8 cellular contexts compared by ENCODE assay signal in genomic region chr12:123231931-123232330, GRCh38. TPM values are rescaled to one million over a fixed set of nuclear protein-coding genes. Genes with fewer than 3 reads are reported as not detected.
DNase-seq lines count a peak whose midpoint lies in the region; ATAC-seq, FAIRE-seq and TF ChIP-seq lines count a peak whose summit lies in the region.

No MANE protein-coding gene starts in this region.

- H3K4me1 ChIP-seq in BLaER1 treated with 17β-estradiol and CSF1 and Interleukin-3, amounts not matched to agents 10 nM and 100 nM: peaks cover 70 to 81% (median 78%) of the 10 kb centered on the region in 10 experiments
- H3K4me1 ChIP-seq in HUES6 (ENCODE audit: control insufficient read depth, insufficient read depth, low read length) (peaks cover 2% of the 10 kb centered on the region; the same call in 1 of the 2 replicates), muscle layer of duodenum (ENCODE audit: control insufficient read depth in 1 of 2, insufficient read depth in 2 of 2, low read length in 2 of 2) (peaks cover 3 to 18% of the 10 kb centered on the region in 2 donors)

- DNase-seq in bronchial epithelial cell (ENCODE audit: low read depth) (no peak), hypothalamus (lab: John Stamatoyannopoulos, UW) (no peak), HEK293T (ENCODE audit: extremely low spot score) (no peak)

- POLR2A ChIA-PET in HEK293T (lab: Yijun Ruan, JAX): interaction anchor here (0.9 to 3.9 kb wide), 29 partner anchors 9 to 398 kb away, joined by 3 to 55 read pairs (median 6); partner anchors contain the start of genes PITPNM2 and SBNO1

- H3K9ac ChIP-seq in BLaER1 treated with 17β-estradiol and CSF1 and Interleukin-3, amounts not matched to agents 10 nM and 100 nM: peak overlapping the region; percentile 77 to 91 (median 90); a peak in 21 of 22 replicates
- H3K9ac ChIP-seq in HUES6 (ENCODE audit: low read length): peak overlapping the region; percentile 92

- H3K27ac ChIP-seq in BLaER1 treated with 17β-estradiol and CSF1 and Interleukin-3, amounts not matched to agents 10 nM and 100 nM: peak overlapping the region; percentile 48 to 90 (median 88); a peak in 18 of 22 replicates
- H3K27ac ChIP-seq in HUES6 (ENCODE audit: low read depth, low read length): no peak overlapping the region; the same call in 1 of the 2 replicates
- peak overlapping the region; percentile 92 for H3K27ac ChIP-seq in muscle layer of duodenum (ENCODE audit: low read length)

- ATAC-seq in HG03521 (IDR thresholded peaks at IDR 0.05; ENCODE audit: unreplicated experiment) (no peak), GM19452 (IDR thresholded peaks at IDR 0.05; ENCODE audit: unreplicated experiment) (no peak)

- peak overlapping the region; percentile 79 to 97 (median 86) for H3K4me3 ChIP-seq in BLaER1 treated with 17β-estradiol and CSF1 and Interleukin-3, amounts not matched to agents 10 nM and 100 nM
- H3K4me3 ChIP-seq in HUES6 (ENCODE audit: low read depth, low read length) (peak overlapping the region; percentile 92), bronchial epithelial cell (ENCODE audit: low read depth, low read length) (peak overlapping the region; percentile 72), muscle layer of duodenum (ENCODE audit: low read depth in 1 of 2, low read length in 2 of 2) (peak overlapping the region; percentile 79 to 98)

- peak overlapping the region; percentile 87 to 98 (median 94) for H3K4me2 ChIP-seq in BLaER1 treated with 17β-estradiol and CSF1 and Interleukin-3, amounts not matched to agents 10 nM and 100 nM

- H3K9me3 ChIP-seq in BLaER1 treated with 17β-estradiol and CSF1 and Interleukin-3, amounts not matched to agents 10 nM and 100 nM (replicated peaks in 1 of 11): no peaks in the 10 kb centered on the region
- no peaks in the 10 kb centered on the region for H3K9me3 ChIP-seq in HUES6 (ENCODE audit: control insufficient read depth, insufficient read depth, low read depth, low read length)
- no peaks in the 10 kb centered on the region for H3K9me3 ChIP-seq in muscle layer of duodenum (ENCODE audit: control insufficient read depth in 1 of 2, low read length in 2 of 2)

- TF ChIP-seq CTCF in bronchial epithelial cell (IDR thresholded peaks at IDR 0.05; ENCODE audit: insufficient read depth, low read length, severe bottlenecking): no peak

- H3K27me3 ChIP-seq in BLaER1 treated with 17β-estradiol and CSF1 and Interleukin-3, amounts not matched to agents 10 nM and 100 nM: no peaks in the 10 kb centered on the region
- H3K27me3 ChIP-seq in HUES6 (ENCODE audit: control insufficient read depth, insufficient read depth, low read length) (no peaks in the 10 kb centered on the region), bronchial epithelial cell (ENCODE audit: control insufficient read depth, insufficient read depth, low read length) (no peaks in the 10 kb centered on the region), muscle layer of duodenum (ENCODE audit: low read depth, low read length) (no peaks in the 10 kb centered on the region)

- CTCF ChIA-PET in HEK293T (lab: Yijun Ruan, JAX): interaction anchor here (0.6 to 2.1 kb wide), 4 partner anchors 15 to 350 kb away, joined by 3 to 9 read pairs (median 3); no protein-coding TSS in a partner anchor

- FAIRE-seq in bronchial epithelial cell (lab: Jason Lieb, UNC): no peak

- peaks cover 0 to 16% (median 7%) of the 10 kb centered on the region in 11 experiments; a peak in 15 of 22 replicates for H4K20me1 ChIP-seq in BLaER1 treated with 17β-estradiol and CSF1 and Interleukin-3, amounts not matched to agents 10 nM and 100 nM

- H3K36me3 ChIP-seq in BLaER1 treated with 17β-estradiol and CSF1 and Interleukin-3, amounts not matched to agents 10 nM and 100 nM: peaks cover 0 to 24% (median 8%) of the 10 kb centered on the region in 11 experiments; a peak in 10 of 22 replicates
- H3K36me3 ChIP-seq in HUES6 (ENCODE audit: control insufficient read depth, insufficient read depth, low read length): peaks cover 19% of the 10 kb centered on the region
- peaks cover 1% of the 10 kb centered on the region for H3K36me3 ChIP-seq in bronchial epithelial cell (ENCODE audit: control insufficient read depth, insufficient read depth, low read length)
- H3K36me3 ChIP-seq in muscle layer of duodenum (ENCODE audit: control insufficient read depth in 1 of 2, insufficient read depth in 2 of 2, low read length in 2 of 2): peaks cover 0 to 3% of the 10 kb centered on the region in 2 donors

TF ChIP-seq in HEK293T, 16 proteins besides CTCF, POLR2A, EP300 and RAD21:
- TF ChIP-seq FOXM1 (IDR thresholded peaks at IDR 0.05; ENCODE audit: borderline replicate concordance): no peak

RNA-seq across cellular contexts. Expression of gene MPHOSPH9, which starts 1.0 kb away (rescaled TPM):
- total RNA-seq in bronchial epithelial cell: 11.1 and 17.6 TPM in 2 replicates

RNA-seq across cellular contexts. Expression of gene MTRFR, which starts 1.3 kb away (rescaled TPM):
- total RNA-seq in bronchial epithelial cell: 15.9 and 19.2 TPM in 2 replicates

RNA-seq across cellular contexts. Expression of gene CDK2AP1, which starts 39.7 kb away (rescaled TPM):
- total RNA-seq in bronchial epithelial cell: 64.2 and 76.2 TPM in 2 replicates
